8 cellular contexts compared by ENCODE assay signal in the genomic region with DNA sequence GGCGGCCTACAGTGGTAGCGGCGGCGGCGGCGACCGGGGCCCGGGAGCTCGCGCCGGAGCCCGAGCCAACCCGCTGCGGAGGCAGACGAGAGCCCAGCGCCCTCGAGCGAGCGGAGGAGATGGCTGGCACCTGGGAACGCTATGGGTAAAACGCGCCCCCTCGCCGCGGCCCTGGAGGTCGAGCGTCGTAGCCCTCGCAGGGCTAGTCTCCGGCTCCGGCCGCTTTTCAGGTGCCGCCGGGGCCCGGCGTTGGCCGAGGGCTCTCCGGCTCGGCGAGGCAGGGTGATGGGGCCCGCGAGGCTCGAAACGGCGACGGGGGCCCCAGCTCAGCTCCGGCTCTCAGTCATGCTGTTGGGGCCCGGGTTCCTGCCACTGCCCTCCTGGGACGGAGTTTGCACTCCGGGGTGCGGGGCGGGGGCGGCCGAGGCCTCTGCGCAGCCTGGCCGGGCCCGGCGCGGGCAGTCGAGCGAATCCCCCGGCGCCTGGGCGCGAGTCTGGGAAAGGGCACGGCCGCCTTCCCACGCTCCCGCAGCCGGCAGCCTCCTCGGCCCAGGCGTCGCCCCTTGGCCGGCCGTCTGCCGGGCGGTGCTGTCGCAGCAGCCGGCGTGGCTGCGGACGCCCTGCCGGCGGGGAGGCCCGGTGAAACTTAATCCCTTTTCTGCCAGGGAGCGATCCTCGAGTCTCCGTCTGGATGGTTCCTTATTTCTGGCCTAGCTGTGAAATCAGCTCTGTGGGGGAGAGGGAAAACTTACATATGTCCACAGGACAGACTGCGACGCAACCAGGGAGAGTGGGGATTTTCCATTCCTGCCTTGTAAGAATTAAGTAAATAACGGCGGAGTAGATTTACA. TPM values are rescaled to one million over a fixed set of nuclear protein-coding genes. Genes with fewer than 3 reads are reported as not detected.
DNase-seq lines count a peak whose midpoint lies in the region; ATAC-seq and TF ChIP-seq lines count a peak whose summit lies in the region.

No MANE protein-coding gene starts in this region.

- H3K4me3 Mint-ChIP-seq in activated naive CD8-positive, alpha-beta T cell treated with anti-CD3 and anti-CD28 coated beads, Interleukin-2, amount 50 U/mL, for 24 hours = peak overlapping the region; percentile 81
- H3K4me3 Mint-ChIP-seq in progenitor cell of endocrine pancreas (ENCODE audit: low read depth) = peak overlapping the region; percentile 56

- intact Hi-C loops in left cardiac atrium (cut with DNase I) = no loop called here

- DNase-seq in DMS53 (lab: John Stamatoyannopoulos, UW) = peak; percentile 64
- DNase-seq in DMS53 treated with DMSO at 0.1 percent for 48 hours (lab: John Stamatoyannopoulos, UW; ENCODE audit: unreplicated experiment) = no peak
- peak; percentile 43 for DNase-seq in RKO (ENCODE audit: low spot score)
- DNase-seq in activated naive CD8-positive, alpha-beta T cell treated with anti-CD3 and anti-CD28 coated beads, Interleukin-2, amount 50 U/mL, for 24 hours = peak; percentile 33
- DNase-seq in left cardiac atrium = peak; percentile 35
- peak; percentile 26 for DNase-seq in progenitor cell of endocrine pancreas (ENCODE audit: low spot score, unreplicated experiment)

- H3K36me3 Mint-ChIP-seq in activated naive CD8-positive, alpha-beta T cell treated with anti-CD3 and anti-CD28 coated beads, Interleukin-2, amount 50 U/mL, for 24 hours (ENCODE audit: low read depth) = no peaks in the 10 kb centered on the region
- H3K36me3 Mint-ChIP-seq in progenitor cell of endocrine pancreas (ENCODE audit: insufficient read depth) = no peaks in the 10 kb centered on the region

- no peaks in the 10 kb centered on the region for H3K9me3 Mint-ChIP-seq in activated naive CD8-positive, alpha-beta T cell treated with anti-CD3 and anti-CD28 coated beads, Interleukin-2, amount 50 U/mL, for 24 hours
- H3K9me3 Mint-ChIP-seq in progenitor cell of endocrine pancreas (ENCODE audit: low read depth) = peaks cover 10% of the 10 kb centered on the region

- H3K27ac Mint-ChIP-seq in activated naive CD8-positive, alpha-beta T cell treated with anti-CD3 and anti-CD28 coated beads, Interleukin-2, amount 50 U/mL, for 24 hours = peak overlapping the region; percentile 86
- no peak overlapping the region for H3K27ac Mint-ChIP-seq in progenitor cell of endocrine pancreas

- no peak for TF ChIP-seq CTCF in progenitor cell of endocrine pancreas (IDR thresholded peaks at IDR 0.05; ENCODE audit: unreplicated experiment)

- H3K4me1 Mint-ChIP-seq in activated naive CD8-positive, alpha-beta T cell treated with anti-CD3 and anti-CD28 coated beads, Interleukin-2, amount 50 U/mL, for 24 hours = peaks cover 45% of the 10 kb centered on the region
- peaks cover 8% of the 10 kb centered on the region for H3K4me1 Mint-ChIP-seq in progenitor cell of endocrine pancreas (ENCODE audit: low read depth)

- ATAC-seq in HG03045 (IDR thresholded peaks at IDR 0.05; ENCODE audit: unreplicated experiment) = peak; percentile 47
- ATAC-seq in activated naive CD8-positive, alpha-beta T cell treated with anti-CD3 and anti-CD28 coated beads, Interleukin-2, amount 50 U/mL, for 24 hours = peak; percentile 35
- ATAC-seq in left cardiac atrium = peak; percentile 67 to 82
- no peak for ATAC-seq in GM21717 (IDR thresholded peaks at IDR 0.05; ENCODE audit: unreplicated experiment)

- peaks cover 8% of the 10 kb centered on the region for H3K27me3 Mint-ChIP-seq in activated naive CD8-positive, alpha-beta T cell treated with anti-CD3 and anti-CD28 coated beads, Interleukin-2, amount 50 U/mL, for 24 hours
- H3K27me3 Mint-ChIP-seq in progenitor cell of endocrine pancreas = peaks cover 29% of the 10 kb centered on the region

RNA-seq across cellular contexts. Expression of a gene that starts 0.8 kb away (rescaled TPM):
- 1 to 10 TPM; 7.5 to 8.5 TPM for total RNA-seq in left cardiac atrium
- total RNA-seq in progenitor cell of endocrine pancreas = 5.9 and 6.2 TPM in 2 replicates

RNA-seq across cellular contexts. Expression of a gene that starts 49.0 kb away (rescaled TPM):
- total RNA-seq in left cardiac atrium (not detected), progenitor cell of endocrine pancreas (not detected in 2 replicates)

RNA-seq across cellular contexts. Expression of a gene that starts 50.9 kb away (rescaled TPM):
- 100 to 1,000 TPM in 1 of 2 donors, 10 to 100 TPM in 1; 56.2 to 119 TPM for total RNA-seq in left cardiac atrium
- 39.6 and 41.4 TPM in 2 replicates for total RNA-seq in progenitor cell of endocrine pancreas
